1 cellular context compared by ENCODE assay signal in the genomic region with DNA sequence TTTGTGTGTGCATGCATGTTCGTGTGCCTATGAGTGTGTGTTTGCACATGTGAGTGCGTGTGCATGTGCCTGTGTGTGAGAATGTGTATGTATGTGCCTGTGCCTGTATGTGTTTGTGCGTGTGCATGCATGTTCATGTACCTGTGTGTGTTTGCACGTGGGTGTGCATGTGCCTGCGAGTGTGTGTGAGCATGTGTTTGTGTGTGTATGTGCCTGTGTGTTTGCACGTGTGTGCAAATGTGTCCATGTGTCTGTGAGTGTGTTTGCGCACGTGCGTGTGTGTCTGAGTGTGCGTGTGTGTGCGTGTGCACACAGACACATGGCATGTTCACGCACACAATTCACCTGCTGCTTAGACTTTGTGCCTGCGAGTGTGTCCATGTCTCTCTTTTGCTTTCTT.
TF ChIP-seq lines count a peak whose summit lies in the region.

No MANE protein-coding gene starts in this region.

TF ChIP-seq in WTC11, 78 proteins besides CTCF, POLR2A, EP300 and RAD21 (continued from another document):
- TF ChIP-seq, protein P1, sequence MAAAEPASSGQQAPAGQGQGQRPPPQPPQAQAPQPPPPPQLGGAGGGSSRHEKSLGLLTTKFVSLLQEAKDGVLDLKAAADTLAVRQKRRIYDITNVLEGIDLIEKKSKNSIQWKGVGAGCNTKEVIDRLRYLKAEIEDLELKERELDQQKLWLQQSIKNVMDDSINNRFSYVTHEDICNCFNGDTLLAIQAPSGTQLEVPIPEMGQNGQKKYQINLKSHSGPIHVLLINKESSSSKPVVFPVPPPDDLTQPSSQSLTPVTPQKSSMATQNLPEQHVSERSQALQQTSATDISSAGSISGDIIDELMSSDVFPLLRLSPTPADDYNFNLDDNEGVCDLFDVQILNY (CRISPR knock-in tag; IDR thresholded peaks at IDR 0.05) = no peak
- no peak for TF ChIP-seq NFYB (CRISPR knock-in tag; conservative IDR thresholded peaks at IDR 0.05; ENCODE audit: low read depth)
- no peak for TF ChIP-seq TCF7 (CRISPR knock-in tag; IDR thresholded peaks at IDR 0.05; ENCODE audit: low read depth)
- TF ChIP-seq, protein P2, sequence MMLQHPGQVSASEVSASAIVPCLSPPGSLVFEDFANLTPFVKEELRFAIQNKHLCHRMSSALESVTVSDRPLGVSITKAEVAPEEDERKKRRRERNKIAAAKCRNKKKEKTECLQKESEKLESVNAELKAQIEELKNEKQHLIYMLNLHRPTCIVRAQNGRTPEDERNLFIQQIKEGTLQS (CRISPR knock-in tag; conservative IDR thresholded peaks at IDR 0.05) = no peak
- TF ChIP-seq EMX1 (CRISPR knock-in tag; IDR thresholded peaks at IDR 0.05) = no peak
- no peak for TF ChIP-seq ZNF423 (CRISPR knock-in tag; IDR thresholded peaks at IDR 0.05)
